In genomic region chr19:681029-681626, GRCh38 we compare ENCODE assay signal across 6 cellular contexts. TPM values are rescaled to one million over a fixed set of nuclear protein-coding genes. Genes with fewer than 3 reads are reported as not detected.
DNase-seq lines count a peak whose midpoint lies in the region; ATAC-seq and TF ChIP-seq lines count a peak whose summit lies in the region.

No MANE protein-coding gene starts in this region.

- H3K36me3 Mint-ChIP-seq in HFFc6 (ENCODE audit: low read depth), result no peaks in the 10 kb centered on the region
- no peaks in the 10 kb centered on the region for H3K36me3 Mint-ChIP-seq in activated CD4-positive, alpha-beta memory T cell treated with anti-CD3 and anti-CD28 coated beads, Interleukin-2, amount 10 ng/mL, durations not matched to agents 7 days and 5 days (ENCODE audit: low read depth)

- DNase-seq in HFFc6, result no peak
- DNase-seq in activated CD4-positive, alpha-beta memory T cell treated with anti-CD3 and anti-CD28 coated beads, Interleukin-2, amount 10 ng/mL, durations not matched to agents 7 days and 5 days, result no peak
- DNase-seq in right lobe of liver, result peak in 2 of 3 donors; percentile 93 to 95
- DNase-seq in HCEC 1CT, result no peak

- WGBS in right lobe of liver (ENCODE audit: insufficient coverage, low coverage, low lambda C conversion rate, missing lambda C conversion rate), result 3% methylated on average over 6 of the region's 40 CpGs

- peak overlapping the region; percentile 85 for H3K4me3 Mint-ChIP-seq in HFFc6
- peak overlapping the region; percentile 82 for H3K4me3 Mint-ChIP-seq in activated CD4-positive, alpha-beta memory T cell treated with anti-CD3 and anti-CD28 coated beads, Interleukin-2, amount 10 ng/mL, durations not matched to agents 7 days and 5 days

- intact Hi-C loops in right lobe of liver (cut with DNase I), result no loop called here

- H3K27ac Mint-ChIP-seq in HFFc6, result peak overlapping the region; percentile 94
- peak overlapping the region; percentile 99 for H3K27ac Mint-ChIP-seq in activated CD4-positive, alpha-beta memory T cell treated with anti-CD3 and anti-CD28 coated beads, Interleukin-2, amount 10 ng/mL, durations not matched to agents 7 days and 5 days

- no peak for ATAC-seq in right lobe of liver
- ATAC-seq in GM21619 (IDR thresholded peaks at IDR 0.05; ENCODE audit: unreplicated experiment), result no peak
- no peak for ATAC-seq in esophagus mucosa

- peak overlapping the region in 1 of 3 donors; percentile 48 for H3K27ac ChIP-seq in right lobe of liver

- H3K27me3 ChIP-seq in right lobe of liver, result no peaks in the 10 kb centered on the region

- H3K9me3 ChIP-seq in right lobe of liver, result no peaks in the 10 kb centered on the region

- peaks cover 17% of the 10 kb centered on the region; the same call in 1 of the 2 replicates for H3K4me1 Mint-ChIP-seq in HFFc6 (ENCODE audit: low read depth)
- peaks cover 4% of the 10 kb centered on the region for H3K4me1 Mint-ChIP-seq in activated CD4-positive, alpha-beta memory T cell treated with anti-CD3 and anti-CD28 coated beads, Interleukin-2, amount 10 ng/mL, durations not matched to agents 7 days and 5 days

- POLR2A ChIA-PET in activated CD4-positive, alpha-beta memory T cell treated with anti-CD3 and anti-CD28 coated beads, Interleukin-2, amount 10 ng/mL, durations not matched to agents 7 days and 5 days (lab: Charles Lee), result interaction anchor here (1.2 to 2.8 kb wide), 2 partner anchors 18 to 174 kb away, joined by 4 to 11 read pairs; partner anchors contain the start of gene RNF126

- no peaks in the 10 kb centered on the region for H3K36me3 ChIP-seq in right lobe of liver

- H3K9me3 Mint-ChIP-seq in HFFc6, result no peaks in the 10 kb centered on the region
- H3K9me3 Mint-ChIP-seq in activated CD4-positive, alpha-beta memory T cell treated with anti-CD3 and anti-CD28 coated beads, Interleukin-2, amount 10 ng/mL, durations not matched to agents 7 days and 5 days, result no peaks in the 10 kb centered on the region

- CTCF ChIA-PET in activated CD4-positive, alpha-beta memory T cell treated with anti-CD3 and anti-CD28 coated beads, Interleukin-2, amount 10 ng/mL, durations not matched to agents 7 days and 5 days (lab: Charles Lee), result no interaction called here

- TF ChIP-seq POLR2A in right lobe of liver (IDR thresholded peaks at IDR 0.05), result no peak

- peaks cover 2% of the 10 kb centered on the region for H3K27me3 Mint-ChIP-seq in HFFc6 (ENCODE audit: insufficient read depth)
- peaks cover 4% of the 10 kb centered on the region for H3K27me3 Mint-ChIP-seq in activated CD4-positive, alpha-beta memory T cell treated with anti-CD3 and anti-CD28 coated beads, Interleukin-2, amount 10 ng/mL, durations not matched to agents 7 days and 5 days

- peak overlapping the region in 2 of 3 donors; percentile 34 to 83 for H3K4me3 ChIP-seq in right lobe of liver

- TF ChIP-seq CTCF in HFFc6 (IDR thresholded peaks at IDR 0.05), result no peak
- no peak for TF ChIP-seq CTCF in right lobe of liver (IDR thresholded peaks at IDR 0.05)

- peaks cover 0 to 11% (median 0%) of the 10 kb centered on the region in 4 donors for H3K4me1 ChIP-seq in right lobe of liver

RNA-seq across cellular contexts. Expression of gene FSTL3, which starts 4.9 kb away (rescaled TPM):
- total RNA-seq in HFFc6 (2021; fragmentation: NEBNext Ultra II Directional; extraction: Animal tissue kit (Norgen Biotek cat#: 25700)), result 100 to 1,000 TPM in 3 of 6 experiments, 10 to 100 TPM in 3; 97.1 to 123 (median 101) TPM
- total RNA-seq in activated CD4-positive, alpha-beta memory T cell treated with anti-CD3 and anti-CD28 coated beads, Interleukin-2, amount 10 ng/mL, durations not matched to agents 7 days and 5 days, result 1 to 10 TPM; 2.5 to 3.0 TPM
- total RNA-seq in right lobe of liver (10 to 100 TPM in 3 of 6 experiments, 1 to 10 TPM in 3; 4.2 to 18.7 (median 10.4) TPM), esophagus mucosa (3.3 TPM)

RNA-seq across cellular contexts. Expression of gene PRSS57, which starts 14.1 kb away (rescaled TPM):
- total RNA-seq in HFFc6 (2021; fragmentation: NEBNext Ultra II Directional; extraction: Animal tissue kit (Norgen Biotek cat#: 25700)), result not detected
- not detected for total RNA-seq in activated CD4-positive, alpha-beta memory T cell treated with anti-CD3 and anti-CD28 coated beads, Interleukin-2, amount 10 ng/mL, durations not matched to agents 7 days and 5 days
- under 1 TPM in 1 of 6 experiments, not detected in 5; 0.20 TPM for total RNA-seq in right lobe of liver
- total RNA-seq in esophagus mucosa, result not detected

RNA-seq across cellular contexts. Expression of gene RNF126, which starts 18.1 kb away (rescaled TPM):
- total RNA-seq in HFFc6 (2021; fragmentation: NEBNext Ultra II Directional; extraction: Animal tissue kit (Norgen Biotek cat#: 25700)), result 10 to 100 TPM; 35.8 to 39.2 (median 38.2) TPM
- 10 to 100 TPM; 80.6 to 82.2 TPM for total RNA-seq in activated CD4-positive, alpha-beta memory T cell treated with anti-CD3 and anti-CD28 coated beads, Interleukin-2, amount 10 ng/mL, durations not matched to agents 7 days and 5 days
- total RNA-seq in right lobe of liver (10 to 100 TPM; 18.3 to 85.0 (median 28.8) TPM), esophagus mucosa (53.0 TPM)

RNA-seq across cellular contexts. Expression of gene PALM, which starts 27.6 kb away (rescaled TPM):
- under 1 TPM in 2 of 6 experiments, not detected in 4; 0.14 to 0.15 TPM for total RNA-seq in HFFc6 (2021; fragmentation: NEBNext Ultra II Directional; extraction: Animal tissue kit (Norgen Biotek cat#: 25700))
- total RNA-seq in activated CD4-positive, alpha-beta memory T cell treated with anti-CD3 and anti-CD28 coated beads, Interleukin-2, amount 10 ng/mL, durations not matched to agents 7 days and 5 days, result not detected
- 10 to 100 TPM in 2 of 6 experiments, 1 to 10 TPM in 4; 4.6 to 12.7 (median 7.1) TPM for total RNA-seq in right lobe of liver
- total RNA-seq in esophagus mucosa, result 2.0 TPM

RNA-seq across cellular contexts. Expression of gene FGF22, which starts 41.4 kb away (rescaled TPM):
- under 1 TPM in 2 of 6 experiments, not detected in 4; 0.17 to 0.18 TPM for total RNA-seq in HFFc6 (2021; fragmentation: NEBNext Ultra II Directional; extraction: Animal tissue kit (Norgen Biotek cat#: 25700))
- total RNA-seq in activated CD4-positive, alpha-beta memory T cell treated with anti-CD3 and anti-CD28 coated beads, Interleukin-2, amount 10 ng/mL, durations not matched to agents 7 days and 5 days, result not detected
- total RNA-seq in right lobe of liver, result under 1 TPM in 1 of 6 experiments, not detected in 5; 0.15 TPM
- 0.12 TPM for total RNA-seq in esophagus mucosa

Comparison
In these comparisons a context has a peak if more than half of its experiments do, and no peak if none do; other contexts are left out.
1. DNase-seq: peak in right lobe of liver (2 of 3); none in HFFc6 (single experiment), activated CD4-positive, alpha-beta memory T cell treated with anti-CD3 and anti-CD28 coated beads, Interleukin-2, amount 10 ng/mL, durations not matched to agents 7 days and 5 days (single experiment) and HCEC 1CT (single experiment).
2. RNA of gene FSTL3, which starts 4.9 kb away (total RNA-seq): 97.1 to 123 TPM in HFFc6; 4.2 to 18.7 TPM in right lobe of liver, 3.3 TPM in esophagus mucosa (single experiment) and 2.5 to 3.0 TPM in activated CD4-positive, alpha-beta memory T cell treated with anti-CD3 and anti-CD28 coated beads, Interleukin-2, amount 10 ng/mL, durations not matched to agents 7 days and 5 days; every median in the first group is over 4 times any median in the second.